In the genomic region with DNA sequence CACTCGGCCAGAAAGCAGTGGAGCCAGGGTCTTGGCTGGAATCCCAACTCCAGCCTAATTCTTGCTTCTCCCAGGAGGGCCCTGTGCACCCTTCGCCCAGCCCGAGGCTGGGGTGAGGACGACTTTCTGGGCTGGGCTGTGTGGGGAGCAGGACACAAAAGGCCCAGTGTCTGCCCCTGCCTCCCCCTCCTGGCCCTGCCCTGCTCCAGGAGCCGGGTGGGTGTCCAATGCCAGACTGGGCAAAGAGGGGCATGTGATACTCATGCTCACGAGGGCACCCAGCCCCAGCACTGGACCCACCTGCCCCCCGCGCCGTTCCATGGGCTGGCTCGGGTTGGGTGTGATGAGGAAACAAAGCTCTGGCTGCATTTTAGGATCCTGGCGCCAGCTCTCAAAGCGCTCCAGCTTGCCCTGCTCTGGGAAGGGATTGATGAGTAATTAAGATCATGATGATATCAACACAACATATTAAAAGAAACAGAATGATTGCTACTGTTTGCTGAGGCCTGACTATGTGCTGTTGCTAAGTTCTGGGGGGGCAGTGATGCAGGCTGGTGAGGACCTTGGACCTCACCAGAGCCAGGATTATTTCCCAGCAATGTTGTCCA, we compare ENCODE assay signal across 27 cellular contexts. TPM values are rescaled to one million over a fixed set of nuclear protein-coding genes. Genes with fewer than 3 reads are reported as not detected.
DNase-seq lines count a peak whose midpoint lies in the region; ATAC-seq, FAIRE-seq and TF ChIP-seq lines count a peak whose summit lies in the region.
"Had no signal": no experiment of that assay in that cellular context is flagged by ENCODE, and none has a peak within 500 bp of the region (broad histone marks: within the 10 kb centered on the region; RNA-seq: fewer than 3 reads in every experiment).

No MANE protein-coding gene starts in this region.

- TF ChIP-seq POLR2A in H1 (IDR thresholded peaks at IDR 0.05; ENCODE audit: control extremely low read depth in 1 of 2, low read depth in 2 of 2, low read length in 2 of 2) = no peak
- TF ChIP-seq POLR2A in prostate gland (IDR thresholded peaks at IDR 0.05) = no peak

- H3K56ac ChIP-seq in H1 (replicated peaks; ENCODE audit: insufficient read length, low read depth, low read length) = no peak overlapping the region

- in situ Hi-C loops in GM23248 (cut with MboI) = loop anchor here (10.0 kb wide), 1 partner anchor 317 kb away; no protein-coding TSS in a partner anchor

- H3K27me3 Mint-ChIP-seq in progenitor cell of endocrine pancreas = peaks cover 88% of the 10 kb centered on the region

- DNase-seq in NCI-H1105 treated with DMSO at 0.1 percent for 48 hours (lab: John Stamatoyannopoulos, UW) (peak; percentile 37), NCI-H1105 (lab: John Stamatoyannopoulos, UW) (no peak), GM23248 (peak; percentile 57), H1 (ENCODE audit: low read depth in 1 of 2, low spot score in 2 of 2) (no peak), osteoblast (ENCODE audit: insufficient read length, low spot score, missing footprints) (peak; percentile 88), progenitor cell of endocrine pancreas (ENCODE audit: low spot score, unreplicated experiment) (no peak), prostate gland (ENCODE audit: low spot score) (no peak)
- DNase-seq: activated CD8-positive, alpha-beta memory T cell treated with anti-CD3 and anti-CD28 coated beads, Interleukin-2, amount 50 U/mL, for 4 hours; activated naive CD8-positive, alpha-beta T cell treated with anti-CD3 and anti-CD28 coated beads for 36 hours; Calu3; cerebellar nuclear complex; foreskin fibroblast; GF-D8; H9; left ventricle myocardium inferior; MM.1S; mucosa of descending colon; NCI-H2029; stimulated activated CD4-positive, alpha-beta T cell treated with anti-CD3 and anti-CD28 coated beads, Interleukin-4, amount 100 ng/mL, for 4 hours; stomach; transverse colon had no signal

- H2AFZ ChIP-seq in GM23248 (no peak overlapping the region), H1 (ENCODE audit: low read length) (no peak overlapping the region), osteoblast (ENCODE audit: low read length) (no peak overlapping the region)

- H3K14ac ChIP-seq in H1 (ENCODE audit: insufficient read length) = no peak overlapping the region

- H3K27ac Mint-ChIP-seq in progenitor cell of endocrine pancreas = no peak overlapping the region
- H3K27ac Mint-ChIP-seq: activated naive CD8-positive, alpha-beta T cell treated with anti-CD3 and anti-CD28 coated beads for 36 hours; activated T-helper 17 cell treated with anti-CD3 and anti-CD28 coated beads, Interleukin-2, amount 50 U/mL, for 72 hours; H9; WTC11 had no signal

- H3K9me3 ChIP-seq in GM23248 (ENCODE audit: low read depth) (no peaks in the 10 kb centered on the region), H1 (ENCODE audit: insufficient read depth in 2 of 2, low read depth in 1 of 2, low read length in 1 of 2) (no peaks in the 10 kb centered on the region), osteoblast (ENCODE audit: low read depth, low read length) (no peaks in the 10 kb centered on the region), prostate gland (no peaks in the 10 kb centered on the region)
- H3K9me3 ChIP-seq: A549, left ventricle myocardium inferior, mucosa of descending colon, stomach, transverse colon had no signal

- H2BK12ac ChIP-seq in H1 (ENCODE audit: low read depth, low read length) = no peak overlapping the region

- H3K9me2 ChIP-seq in GM23248 (ENCODE audit: insufficient read depth) = no peaks in the 10 kb centered on the region

- peaks cover 2% of the 10 kb centered on the region for H3K4me1 Mint-ChIP-seq in progenitor cell of endocrine pancreas (ENCODE audit: low read depth)

- no peak overlapping the region for H3K4ac ChIP-seq in H1 (replicated peaks; ENCODE audit: insufficient read length, low read depth, low read length)

- H3K9me3 Mint-ChIP-seq in progenitor cell of endocrine pancreas (ENCODE audit: low read depth) = no peaks in the 10 kb centered on the region
- H3K9me3 Mint-ChIP-seq: activated naive CD8-positive, alpha-beta T cell treated with anti-CD3 and anti-CD28 coated beads for 36 hours; activated T-helper 17 cell treated with anti-CD3 and anti-CD28 coated beads, Interleukin-2, amount 50 U/mL, for 72 hours; H9; WTC11 had no signal

- TF ChIP-seq CTCF in H1 (IDR thresholded peaks at IDR 0.05; ENCODE audit: control extremely low read depth in 1 of 3, insufficient read depth in 1 of 3, low read depth in 1 of 3, low read length in 3 of 3) (no peak), osteoblast (IDR thresholded peaks at IDR 0.05; ENCODE audit: extremely low read depth, low read depth, low read length) (no peak), progenitor cell of endocrine pancreas (IDR thresholded peaks at IDR 0.05; ENCODE audit: unreplicated experiment) (no peak), prostate gland (IDR thresholded peaks at IDR 0.05) (no peak)

- FAIRE-seq in H1 (lab: Jason Lieb, UNC) = no peak
- FAIRE-seq: A549, RCC 7860 had no signal

- H2BK20ac ChIP-seq in H1 (ENCODE audit: low read length) = no peak overlapping the region

- no peak overlapping the region for H2AK5ac ChIP-seq in H1 (ENCODE audit: low read depth, low read length)

- H3K79me1 ChIP-seq in H1 (ENCODE audit: low read depth, low read length) = no peaks in the 10 kb centered on the region

- peaks cover 4% of the 10 kb centered on the region; the same call in 1 of the 2 replicates for H3F3A ChIP-seq in GM23248 (ENCODE audit: insufficient read depth)

- H3K36me3 Mint-ChIP-seq in progenitor cell of endocrine pancreas (ENCODE audit: insufficient read depth) = no peaks in the 10 kb centered on the region
- H3K36me3 Mint-ChIP-seq: activated naive CD8-positive, alpha-beta T cell treated with anti-CD3 and anti-CD28 coated beads for 36 hours; WTC11 had no signal

- 5 to 8% methylated on average over 12 of the region's 12 CpGs for WGBS in GM23248 (ENCODE audit: low coverage in 1 of 2, low lambda C conversion rate in 2 of 2, missing lambda C conversion rate in 2 of 2), 2 experiments
- 88% methylated on average over 10 of the region's 12 CpGs; no CpG with 5 or more reads in 1 of the 2 experiments for WGBS in H1 (ENCODE audit: extremely low coverage in 1 of 2, insufficient coverage in 1 of 2, insufficient read length in 1 of 2, insufficient replicate concordance in 2 of 2, low coverage in 1 of 2, low lambda C conversion rate in 2 of 2, missing lambda C conversion rate in 1 of 2), 2 experiments
- WGBS in prostate gland = 28% methylated on average over 9 of the region's 12 CpGs

- H2BK5ac ChIP-seq in H1 (ENCODE audit: low read depth, low read length) = no peak overlapping the region

- no peak overlapping the region for H3K4me2 ChIP-seq in GM23248 (ENCODE audit: unreplicated experiment)
- no peak overlapping the region for H3K4me2 ChIP-seq in H1 (ENCODE audit: insufficient read depth in 1 of 2, low read depth in 2 of 2, low read length in 2 of 2)
- no peak overlapping the region for H3K4me2 ChIP-seq in osteoblast (ENCODE audit: insufficient read depth, low read length)

- H3K18ac ChIP-seq in H1 (ENCODE audit: extremely low read depth, low read length) = no peak overlapping the region

- H3K4me3 Mint-ChIP-seq in progenitor cell of endocrine pancreas (ENCODE audit: low read depth) = no peak overlapping the region
- H3K4me3 Mint-ChIP-seq: activated naive CD8-positive, alpha-beta T cell treated with anti-CD3 and anti-CD28 coated beads for 36 hours; activated T-helper 17 cell treated with anti-CD3 and anti-CD28 coated beads, Interleukin-2, amount 50 U/mL, for 72 hours had no signal

- H3K4me3 ChIP-seq in GM23248 (no peak overlapping the region), H1 (ENCODE audit: extremely low read depth in 1 of 4, insufficient read depth in 2 of 4, low read depth in 3 of 4, low read length in 4 of 4) (no peak overlapping the region), osteoblast (ENCODE audit: insufficient read depth, low read length) (no peak overlapping the region), prostate gland (no peak overlapping the region)
- H3K4me3 ChIP-seq: mucosa of descending colon had no signal

- H3K23ac ChIP-seq in H1 (ENCODE audit: insufficient read length) = no peak overlapping the region

- H3K27ac ChIP-seq in GM23248 = no peak overlapping the region
- no peak overlapping the region for H3K27ac ChIP-seq in H1 (ENCODE audit: low read depth, low read length)
- no peak overlapping the region for H3K27ac ChIP-seq in osteoblast (ENCODE audit: low read depth, low read length)
- H3K27ac ChIP-seq in prostate gland = no peak overlapping the region
- H3K27ac ChIP-seq: left ventricle myocardium inferior, stomach, transverse colon had no signal

- H4K20me1 ChIP-seq in GM23248 (ENCODE audit: insufficient read depth) (no peaks in the 10 kb centered on the region), H1 (replicated peaks in 1 of 2; ENCODE audit: control insufficient read depth in 1 of 2, insufficient read depth in 2 of 2, low read length in 2 of 2) (peaks cover 0 to 8% of the 10 kb centered on the region in 2 experiments), osteoblast (ENCODE audit: insufficient read depth, low read length) (no peaks in the 10 kb centered on the region)

- H2BK120ac ChIP-seq in H1 (replicated peaks; ENCODE audit: low read depth, low read length) = no peak overlapping the region

- H3K79me2 ChIP-seq in GM23248 (ENCODE audit: insufficient read depth) (no peaks in the 10 kb centered on the region), H1 (ENCODE audit: control insufficient read depth in 1 of 2, insufficient read depth in 2 of 2, low read length in 2 of 2) (no peaks in the 10 kb centered on the region), osteoblast (ENCODE audit: insufficient read depth, low read length) (no peaks in the 10 kb centered on the region)

- no peak overlapping the region for H4K5ac ChIP-seq in H1 (ENCODE audit: insufficient read length, low read depth, low read length)

- ATAC-seq in HG02852 (IDR thresholded peaks at IDR 0.05; ENCODE audit: unreplicated experiment) = no peak
- ATAC-seq: activated T-helper 17 cell treated with anti-CD3 and anti-CD28 coated beads, Interleukin-2, amount 50 U/mL, for 72 hours; WTC11 had no signal

- no peak overlapping the region for H4K8ac ChIP-seq in H1 (ENCODE audit: extremely low read depth, insufficient read depth, low read length)

- POLR2A ChIA-PET in H1 (lab: Charles Lee; ENCODE audit: partially characterized antibody) = no interaction called here

- H3K23me2 ChIP-seq in H1 (ENCODE audit: low read depth, low read length) = peaks cover 7% of the 10 kb centered on the region; the same call in 1 of the 2 replicates

- CTCF ChIA-PET in H1 (lab: Charles Lee; ENCODE audit: partially characterized antibody) = interaction anchor here (0.8 to 5.4 kb wide), 13 partner anchors 9 to 658 kb away, joined by 3 to 62 read pairs (median 3); a partner anchor contains a TSS

- H4K91ac ChIP-seq in H1 (replicated peaks; ENCODE audit: insufficient read length, low read length) = no peak overlapping the region

- H3K36me3 ChIP-seq in GM23248 (ENCODE audit: low read depth) (no peaks in the 10 kb centered on the region), H1 (ENCODE audit: control insufficient read depth in 2 of 4, insufficient read depth in 4 of 4, low read length in 3 of 4) (no peaks in the 10 kb centered on the region), osteoblast (ENCODE audit: insufficient read depth, low read length) (no peaks in the 10 kb centered on the region), prostate gland (no peaks in the 10 kb centered on the region)
- H3K36me3 ChIP-seq: left ventricle myocardium inferior, stomach, transverse colon had no signal

- no peak for TF ChIP-seq RAD21 in H1 (IDR thresholded peaks at IDR 0.05 in 1 of 2, conservative IDR thresholded peaks at IDR 0.05 in 1 of 2; ENCODE audit: low read depth in 2 of 2, low read length in 2 of 2)

- intact Hi-C loops in prostate gland (cut with DNase I) = loop anchor here (5.0 kb wide), 1 partner anchor 500 kb away; no protein-coding TSS in a partner anchor

- H3K9ac ChIP-seq in GM23248 (no peak overlapping the region), H1 (replicated peaks in 1 of 4; ENCODE audit: extremely low read depth in 1 of 4, low read depth in 3 of 4, low read length in 3 of 4) (no peak overlapping the region)

- no peak for TF ChIP-seq EP300 in H1 (IDR thresholded peaks at IDR 0.05; ENCODE audit: borderline replicate concordance in 1 of 2, low read depth in 2 of 2, low read length in 2 of 2)

- 0 out of 2 replicates have a peak overlapping the region, but pooled peaks have one; percentile 88 for H2BK15ac ChIP-seq in H1 (ENCODE audit: low read length)

- H3K27me3 ChIP-seq in GM23248 (replicated peaks; ENCODE audit: insufficient read depth) (peaks cover 44% of the 10 kb centered on the region), H1 (replicated peaks in 1 of 4; ENCODE audit: control insufficient read depth in 3 of 4, extremely low read depth in 1 of 4, insufficient read depth in 3 of 4, low read length in 3 of 4) (peaks cover 12 to 62% (median 50%) of the 10 kb centered on the region in 4 experiments), osteoblast (ENCODE audit: insufficient read depth, low read length) (peaks cover 64% of the 10 kb centered on the region), prostate gland (replicated peaks; ENCODE audit: insufficient read depth) (no peaks in the 10 kb centered on the region)

- H3K4me1 ChIP-seq in GM23248 (ENCODE audit: insufficient read depth) (peaks cover 10% of the 10 kb centered on the region; the same call in 1 of the 2 replicates), H1 (replicated peaks in 1 of 4; ENCODE audit: control insufficient read depth in 3 of 4, insufficient read depth in 4 of 4, low read length in 3 of 4) (peaks cover 0 to 5% (median 3%) of the 10 kb centered on the region in 4 experiments; a peak in 3 of 7 replicates), osteoblast (ENCODE audit: insufficient read depth, low read length) (peaks cover 16% of the 10 kb centered on the region), prostate gland (replicated peaks) (peaks cover 6% of the 10 kb centered on the region)

RNA-seq across cellular contexts. Expression of a gene that starts 30.7 kb away (rescaled TPM):
- total RNA-seq in GM23248 (2014; rRNA removed; shearing (Covaris generic)) = not detected in 2 replicates
- polyA plus RNA-seq in GM23248 (2016; fragmentation: Nextera tagmentation; extraction: Ambion mirVana) = not detected in 2 replicates
- 0.11 and 0.17 TPM in 2 replicates for total RNA-seq in H1 (2021; fragmentation: NEBNext Ultra II Directional; extraction: Animal tissue kit (Norgen Biotek cat#: 25700))
- 0.72 and 0.86 TPM in 2 replicates for polyA plus RNA-seq in H1 (2011; rRNA removed)
- polyA plus RNA-seq in H1 (2011; cell fraction: cytosol; rRNA removed) = 0.66 TPM
- polyA plus RNA-seq in H1 (2011; cell fraction: nucleus; rRNA removed) = 0.20 TPM
- 0.31 to 0.59 TPM (median 0.37 TPM) in 3 of 4 replicates, not detected in the other for polyA plus RNA-seq in H1 (2012, experiment 1 of 2)
- 0.66 TPM for polyA plus RNA-seq in H1 (2012, experiment 2 of 2)
- 0.34 TPM for polyA plus RNA-seq in H1 (2013, experiment 1 of 2)
- polyA plus RNA-seq in H1 (2013, experiment 2 of 2) = 0.20 TPM
- polyA minus RNA-seq in H1 (2011; rRNA and poly(A)+ RNA removed) = 0.49 TPM in 1 of 2 replicates, not detected in the other
- not detected for polyA minus RNA-seq in H1 (2011; cell fraction: cytosol; rRNA and poly(A)+ RNA removed)
- polyA minus RNA-seq in H1 (2011; cell fraction: nucleus; rRNA and poly(A)+ RNA removed) = 0.50 TPM
- not detected in 2 replicates for total RNA-seq in osteoblast
- 0.24 TPM in 1 of 2 replicates, not detected in the other for total RNA-seq in progenitor cell of endocrine pancreas
- total RNA-seq in prostate gland = under 1 TPM in 1 of 2 donors, not detected in 1; 0.23 TPM
- total RNA-seq: activated naive CD8-positive, alpha-beta T cell treated with anti-CD3 and anti-CD28 coated beads for 36 hours; activated T-helper 17 cell treated with anti-CD3 and anti-CD28 coated beads, Interleukin-2, amount 50 U/mL, for 72 hours; Calu3; epithelial cell of proximal tubule; H9; left ventricle myocardium inferior; mucosa of descending colon; transverse colon had no signal
- polyA plus RNA-seq: stomach had no signal

Comparison
In these comparisons a context has a peak if more than half of its experiments do, and no peak if none do; other contexts are left out.
1. DNase-seq: peak in NCI-H1105 treated with DMSO at 0.1 percent for 48 hours (single experiment), GM23248 (single experiment) and osteoblast (single experiment); none in NCI-H1105 (single experiment), H1 (0 of 2), progenitor cell of endocrine pancreas (single experiment) and prostate gland (single experiment).